ENCODE assay signal across 24 cellular contexts in genomic region chr1:3817821-3818597, GRCh38. TPM values are rescaled to one million over a fixed set of nuclear protein-coding genes. Genes with fewer than 3 reads are reported as not detected.
"Had no signal": no experiment of that assay in that cellular context is flagged by ENCODE, and none has a peak within 500 bp of the region (broad histone marks: within the 10 kb centered on the region; RNA-seq: fewer than 3 reads in every experiment).

No MANE protein-coding gene starts in this region.

- H3K4me3 Mint-ChIP-seq: activated CD4-positive, alpha-beta memory T cell treated with anti-CD3 and anti-CD28 coated beads, Interleukin-2, amount 10 ng/mL, durations not matched to agents 7 days and 5 days; activated CD8-positive, alpha-beta memory T cell treated with anti-CD3 and anti-CD28 coated beads, Interleukin-2, amount 10 ng/mL, durations not matched to agents 7 days and 5 days; endodermal cell; mesothelial cell of epicardium; nephron; T-helper 17 cell had no signal

- H3K4me3 ChIP-seq: heart right ventricle, SK-N-MC, smooth muscle cell, thoracic aorta, upper lobe of left lung had no signal

- DNase-seq: activated CD4-positive, alpha-beta memory T cell treated with anti-CD3 and anti-CD28 coated beads, Interleukin-2, amount 10 ng/mL, durations not matched to agents 7 days and 5 days; activated CD4-positive, alpha-beta T cell treated with anti-CD3 and anti-CD28 coated beads for 48 hours; activated CD8-positive, alpha-beta memory T cell treated with anti-CD3 and anti-CD28 coated beads, Interleukin-2, amount 10 ng/mL, durations not matched to agents 7 days and 5 days; activated effector memory CD4-positive, alpha-beta T cell treated with anti-CD3 and anti-CD28 coated beads, Interleukin-2, amount 50 U/mL, for 16 hours; activated naive CD4-positive, alpha-beta T cell treated with anti-CD3 and anti-CD28 coated beads, Interleukin-2, amount 50 U/mL, for 16 hours; activated T-cell treated with anti-CD3 and anti-CD28 coated beads for 4 hours; cortex of kidney; endodermal cell; heart right ventricle; nucleus accumbens; stimulated activated CD4-positive, alpha-beta T cell treated with anti-CD3 and anti-CD28 coated beads, Interleukin-2, amount 100 ng/mL, for 48 hours; stimulated activated naive CD4-positive, alpha-beta T cell treated with Interleukin-2 at 50 U/mL for 16 hours; SW 1271; T-helper 17 cell; upper lobe of left lung had no signal

- H3K9me3 ChIP-seq: heart right ventricle, thoracic aorta, upper lobe of left lung had no signal

- H3K9me3 Mint-ChIP-seq: activated CD4-positive, alpha-beta memory T cell treated with anti-CD3 and anti-CD28 coated beads, Interleukin-2, amount 10 ng/mL, durations not matched to agents 7 days and 5 days; endodermal cell; mesothelial cell of epicardium; nephron had no signal

- ATAC-seq: activated CD8-positive, alpha-beta memory T cell treated with anti-CD3 and anti-CD28 coated beads, Interleukin-2, amount 10 ng/mL, durations not matched to agents 7 days and 5 days; left lobe of liver; sciatic nerve; T-helper 17 cell had no signal

- H3K27me3 Mint-ChIP-seq: activated CD4-positive, alpha-beta memory T cell treated with anti-CD3 and anti-CD28 coated beads, Interleukin-2, amount 10 ng/mL, durations not matched to agents 7 days and 5 days; activated CD8-positive, alpha-beta memory T cell treated with anti-CD3 and anti-CD28 coated beads, Interleukin-2, amount 10 ng/mL, durations not matched to agents 7 days and 5 days; T-helper 17 cell had no signal

- H3K27me3 ChIP-seq: heart right ventricle, upper lobe of left lung had no signal

- H3K4me1 ChIP-seq: heart right ventricle, upper lobe of left lung had no signal

- H3K4me1 Mint-ChIP-seq: activated CD4-positive, alpha-beta memory T cell treated with anti-CD3 and anti-CD28 coated beads, Interleukin-2, amount 10 ng/mL, durations not matched to agents 7 days and 5 days; activated CD8-positive, alpha-beta memory T cell treated with anti-CD3 and anti-CD28 coated beads, Interleukin-2, amount 10 ng/mL, durations not matched to agents 7 days and 5 days; endodermal cell had no signal

- H3K36me3 Mint-ChIP-seq: activated CD8-positive, alpha-beta memory T cell treated with anti-CD3 and anti-CD28 coated beads, Interleukin-2, amount 10 ng/mL, durations not matched to agents 7 days and 5 days had no signal

- H3K27ac ChIP-seq: epithelial cell of prostate, heart right ventricle, SK-N-MC, thoracic aorta, upper lobe of left lung had no signal

- H3K27ac Mint-ChIP-seq: activated CD4-positive, alpha-beta memory T cell treated with anti-CD3 and anti-CD28 coated beads, Interleukin-2, amount 10 ng/mL, durations not matched to agents 7 days and 5 days; activated CD8-positive, alpha-beta memory T cell treated with anti-CD3 and anti-CD28 coated beads, Interleukin-2, amount 10 ng/mL, durations not matched to agents 7 days and 5 days; endodermal cell; mesothelial cell of epicardium; T-helper 17 cell had no signal

RNA-seq across cellular contexts. Expression of gene SMIM1, which starts 45.5 kb away (rescaled TPM):
- total RNA-seq: activated CD4-positive, alpha-beta memory T cell treated with anti-CD3 and anti-CD28 coated beads, Interleukin-2, amount 10 ng/mL, durations not matched to agents 7 days and 5 days; activated CD8-positive, alpha-beta memory T cell treated with anti-CD3 and anti-CD28 coated beads, Interleukin-2, amount 10 ng/mL, durations not matched to agents 7 days and 5 days; bronchial epithelial cell had no signal
